ENCODE assay signal across 9 cellular contexts in the genomic region with DNA sequence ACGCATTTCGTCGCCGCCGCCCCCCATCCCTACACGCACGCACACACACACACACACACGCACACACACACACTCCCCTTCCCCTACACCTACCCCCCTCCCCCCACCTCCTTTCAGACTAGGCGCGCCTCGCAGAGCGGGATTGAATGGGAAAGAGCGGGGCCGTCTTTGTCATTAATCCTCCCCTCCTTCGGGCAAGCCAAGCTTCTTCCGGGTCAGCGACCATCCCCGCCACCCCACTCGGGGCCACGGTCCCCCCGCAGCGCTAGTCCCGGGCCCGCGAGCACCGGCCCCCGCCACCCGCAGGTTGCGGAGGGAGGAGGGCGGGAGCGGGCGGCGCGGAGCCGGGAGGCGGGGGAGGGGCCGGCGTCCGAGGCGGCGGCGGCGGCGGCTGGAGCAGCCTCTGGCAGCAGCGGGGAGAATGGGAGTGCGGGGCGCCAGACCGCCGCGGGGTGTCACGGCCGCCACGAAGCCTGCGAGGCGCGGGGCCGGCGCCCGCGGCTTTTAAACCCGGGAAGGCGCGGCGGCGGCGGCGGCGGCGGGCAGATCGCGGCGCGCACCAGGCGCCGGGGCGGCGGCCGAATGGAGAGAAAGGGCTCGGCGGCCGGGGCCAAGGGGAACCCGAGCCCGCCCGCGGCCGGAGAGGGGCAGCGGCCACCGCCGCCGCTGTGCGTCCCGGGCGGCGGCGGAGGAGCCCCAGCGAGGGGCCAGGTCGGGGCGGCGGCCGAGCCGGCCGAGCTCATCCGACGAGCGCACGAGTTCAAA. TPM values are rescaled to one million over a fixed set of nuclear protein-coding genes. Genes with fewer than 3 reads are reported as not detected.
DNase-seq lines count a peak whose midpoint lies in the region; ATAC-seq, FAIRE-seq and TF ChIP-seq lines count a peak whose summit lies in the region.
"Had no signal": no experiment of that assay in that cellular context is flagged by ENCODE, and none has a peak within 500 bp of the region (broad histone marks: within the 10 kb centered on the region; RNA-seq: fewer than 3 reads in every experiment).

A gene (plus strand): TSS at position 369 of the 765 bp plus-strand sequence. CDS start 214 bp downstream, at position 583.

- H3K4me2 ChIP-seq in astrocyte (ENCODE audit: low read length), result peak within 1 kb of the TSS; percentile 89

- peaks cover 44% of the 10 kb centered on the region for H3K27me3 ChIP-seq in astrocyte (ENCODE audit: insufficient read depth, low read length)
- no peaks in the 10 kb centered on the region for H3K27me3 ChIP-seq in small intestine (ENCODE audit: control insufficient read depth in 2 of 2, insufficient read depth in 2 of 2, low read length in 2 of 2)

- no peak for TF ChIP-seq CTCF in astrocyte (IDR thresholded peaks at IDR 0.05; ENCODE audit: insufficient read depth, low read depth, low read length)

- H3K79me2 ChIP-seq in astrocyte (ENCODE audit: insufficient read depth, low read length), result no peaks in the 10 kb centered on the region

- DNase-seq in Right ventricle myocardium inferior (ENCODE audit: missing footprints), result peak; percentile 73
- no peak for DNase-seq in cardiac septum (ENCODE audit: low spot score)
- DNase-seq in NCI-H1930 (lab: John Stamatoyannopoulos, UW), result peak; percentile 13 to 49
- DNase-seq in astrocyte (ENCODE audit: low read depth), result no peak
- no peak for DNase-seq in small intestine
- DNase-seq in H4 (ENCODE audit: low spot score), result no peak

- H3K27ac ChIP-seq in astrocyte (ENCODE audit: low read depth, low read length), result no peak within 1 kb of the TSS
- H3K27ac ChIP-seq in small intestine (ENCODE audit: low read depth in 1 of 2, low read length in 1 of 2), result peak within 1 kb of the TSS in 1 of 2 donors; percentile 59

- H3K4me3 Mint-ChIP-seq in astrocyte (ENCODE audit: unreplicated experiment), result peak within 1 kb of the TSS; percentile 93

- peak within 1 kb of the TSS; percentile 35 for H3K9ac ChIP-seq in astrocyte (ENCODE audit: low read length)

- H3K36me3 Mint-ChIP-seq in astrocyte (ENCODE audit: low read depth, unreplicated experiment), result no peaks in the 10 kb centered on the region

- WGBS in small intestine, 3 donors, result 0 to 1% (median 0%) methylated on average over 56 to 106 of the region's 106 CpGs

- peaks cover 12% of the 10 kb centered on the region for H3K4me1 ChIP-seq in astrocyte (ENCODE audit: insufficient read depth, low read length)
- H3K4me1 ChIP-seq in small intestine (ENCODE audit: control insufficient read depth in 2 of 2, insufficient read depth in 1 of 2, low read depth in 1 of 2, low read length in 1 of 2), result peaks cover 0 to 3% of the 10 kb centered on the region in 2 donors

- no peaks in the 10 kb centered on the region for H3K9me3 Mint-ChIP-seq in astrocyte (ENCODE audit: unreplicated experiment)

- intact Hi-C loops in Right ventricle myocardium inferior (cut with DNase I), result loop anchor here (5.0 kb wide), 1 partner anchor 61 kb away; no protein-coding TSS in a partner anchor
- intact Hi-C loops in cardiac septum (cut with DNase I), result no loop called here

- H2AFZ ChIP-seq in astrocyte (ENCODE audit: low read depth, low read length), result peak within 1 kb of the TSS; percentile 73

- H3K27me3 Mint-ChIP-seq in astrocyte (ENCODE audit: low read depth, unreplicated experiment), result peaks cover 10% of the 10 kb centered on the region

- H3K4me1 Mint-ChIP-seq in astrocyte (ENCODE audit: low read depth, unreplicated experiment), result peaks cover 9% of the 10 kb centered on the region

- no peaks in the 10 kb centered on the region for H3K36me3 ChIP-seq in astrocyte (ENCODE audit: insufficient read depth, low read length)
- H3K36me3 ChIP-seq in small intestine (ENCODE audit: control insufficient read depth in 2 of 2, insufficient read depth in 2 of 2, low read length in 2 of 2), result no peaks in the 10 kb centered on the region

- ATAC-seq in Right ventricle myocardium inferior (peak; percentile 45), HG02981 (IDR thresholded peaks at IDR 0.05; ENCODE audit: unreplicated experiment) (no peak)

- H4K20me1 ChIP-seq in astrocyte (ENCODE audit: insufficient read depth, low read length), result peaks cover 6% of the 10 kb centered on the region

- H3K4me3 ChIP-seq in astrocyte (ENCODE audit: insufficient read depth, low read depth, low read length), result peak within 1 kb of the TSS; percentile 54
- peak within 1 kb of the TSS; percentile 86 for H3K4me3 ChIP-seq in iPS-11a (ENCODE audit: low read depth, low read length)
- H3K4me3 ChIP-seq in small intestine (ENCODE audit: low read depth in 1 of 2, low read length in 2 of 2), result peak within 1 kb of the TSS; percentile 76 to 90

- H3K9me3 ChIP-seq in astrocyte (ENCODE audit: insufficient read depth, low read depth, low read length) (no peaks in the 10 kb centered on the region), small intestine (ENCODE audit: control insufficient read depth, low read depth) (no peaks in the 10 kb centered on the region)

- FAIRE-seq in astrocyte (lab: Jason Lieb, UNC), result no peak
- FAIRE-seq in small intestine (lab: Jason Lieb, UNC), result no peak
- FAIRE-seq: islet of Langerhans had no signal

- no peak within 1 kb of the TSS for H3K27ac Mint-ChIP-seq in astrocyte (ENCODE audit: unreplicated experiment)

RNA-seq across cellular contexts. Expression of the gene that starts here (rescaled TPM):
- 0.70 TPM for total RNA-seq in Right ventricle myocardium inferior
- total RNA-seq in cardiac septum, result 2.9 TPM
- total RNA-seq in astrocyte, result 6.9 and 8.4 TPM in 2 replicates
- polyA plus RNA-seq in small intestine, result 1 to 10 TPM in 1 of 3 donors, under 1 TPM in 2; 0.22 to 2.0 (median 0.54) TPM
- total RNA-seq in H4 (2014; rRNA removed; shearing (Covaris generic)), result 0.68 and 0.88 TPM in 2 replicates

Comparison
In these comparisons a context has a peak if more than half of its experiments do, and no peak if none do; other contexts are left out.
1. Peak in DNase-seq and ATAC-seq in Right ventricle myocardium inferior; RNA of the gene not detected or under 1 TPM.
2. DNase-seq: peak in NCI-H1930 (2 of 2); none in cardiac septum (single experiment), astrocyte (single experiment), small intestine (single experiment) and H4 (single experiment).
3. Peak in every context shown above with its lines, with median percentiles within 50 percentile points of each other: H3K4me3 ChIP-seq.